ENCODE assay signal across 18 cellular contexts in the genomic region with DNA sequence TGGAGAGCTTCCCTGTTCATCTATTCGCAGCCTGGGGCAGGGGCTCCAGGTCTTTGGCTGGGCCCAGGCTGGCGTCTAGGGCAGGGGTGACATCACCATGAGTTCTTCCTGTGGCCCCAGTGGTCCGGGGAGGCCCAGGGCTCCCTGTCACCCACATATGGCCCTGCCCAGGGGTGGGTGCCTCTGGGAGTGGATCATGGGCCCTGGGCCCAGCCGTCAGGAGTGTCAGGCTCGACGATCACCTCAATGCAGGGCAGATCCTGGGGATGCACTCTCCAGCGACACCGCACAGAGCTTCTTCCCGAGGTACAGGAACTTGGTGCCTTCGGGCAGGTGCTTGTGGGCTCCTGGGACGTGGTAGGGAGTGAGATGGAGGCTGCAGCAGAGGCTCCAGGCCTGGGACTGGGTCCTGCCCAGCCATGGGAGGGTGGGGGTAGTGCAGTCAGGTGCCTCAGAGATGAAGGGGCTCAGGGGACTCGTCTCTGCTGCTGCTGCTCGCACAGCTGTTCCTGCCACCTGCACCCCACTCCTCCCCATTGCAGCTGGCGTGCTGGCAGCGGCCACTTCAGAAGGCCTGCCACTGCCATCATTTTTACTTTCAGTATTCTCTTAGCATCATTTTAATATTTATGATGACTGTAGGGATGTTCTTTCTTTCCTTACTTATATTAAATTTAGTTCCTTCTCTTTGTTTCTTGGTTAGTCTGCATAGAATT.
"Had no signal": no experiment of that assay in that cellular context is flagged by ENCODE, and none has a peak within 500 bp of the region (broad histone marks: within the 10 kb centered on the region; RNA-seq: fewer than 3 reads in every experiment).

No MANE protein-coding gene starts in this region.

- H3K27ac Mint-ChIP-seq: activated CD4-positive, alpha-beta T cell treated with anti-CD3 and anti-CD28 coated beads, Interleukin-2, amount 10 ng/mL, durations not matched to agents 24 days and 14 days; activated CD8-positive, alpha-beta T cell treated with anti-CD3 and anti-CD28 coated beads, Interleukin-2, amount 10 ng/mL, durations not matched to agents 7 days and 5 days; activated naive CD8-positive, alpha-beta T cell; natural killer cell; progenitor cell of endocrine pancreas had no signal

- H3K4me1 Mint-ChIP-seq: activated CD4-positive, alpha-beta T cell treated with anti-CD3 and anti-CD28 coated beads, Interleukin-2, amount 10 ng/mL, durations not matched to agents 24 days and 14 days; natural killer cell had no signal

- H3K9me3 Mint-ChIP-seq: activated CD4-positive, alpha-beta T cell treated with anti-CD3 and anti-CD28 coated beads, Interleukin-2, amount 10 ng/mL, durations not matched to agents 24 days and 14 days had no signal

- ATAC-seq: activated CD8-positive, alpha-beta T cell treated with anti-CD3 and anti-CD28 coated beads, Interleukin-2, amount 10 ng/mL, durations not matched to agents 7 days and 5 days; gastroesophageal sphincter; heart right ventricle; natural killer cell had no signal

- H3K4me3 Mint-ChIP-seq: activated CD4-positive, alpha-beta T cell treated with anti-CD3 and anti-CD28 coated beads, Interleukin-2, amount 10 ng/mL, durations not matched to agents 24 days and 14 days; activated CD8-positive, alpha-beta T cell treated with anti-CD3 and anti-CD28 coated beads, Interleukin-2, amount 10 ng/mL, durations not matched to agents 7 days and 5 days; activated naive CD8-positive, alpha-beta T cell; natural killer cell had no signal

- H3K36me3 Mint-ChIP-seq: activated naive CD8-positive, alpha-beta T cell; natural killer cell had no signal

- H3K27me3 Mint-ChIP-seq: activated CD4-positive, alpha-beta T cell treated with anti-CD3 and anti-CD28 coated beads, Interleukin-2, amount 10 ng/mL, durations not matched to agents 24 days and 14 days; progenitor cell of endocrine pancreas had no signal

- DNase-seq: activated CD4-positive, alpha-beta T cell treated with anti-CD3 and anti-CD28 coated beads, Interleukin-2, amount 10 ng/mL, durations not matched to agents 24 days and 14 days; activated CD8-positive, alpha-beta T cell treated with anti-CD3 and anti-CD28 coated beads, Interleukin-2, amount 10 ng/mL, durations not matched to agents 7 days and 5 days; activated effector memory CD4-positive, alpha-beta T cell treated with anti-CD3 and anti-CD28 coated beads, Interleukin-2, amount 50 U/mL, for 16 hours; activated T-cell treated with anti-CD3 and anti-CD28 coated beads, Interleukin-2, amount 50 U/mL, for 48 hours; dermis blood vessel endothelial cell; effector memory CD4-positive, alpha-beta T cell; heart right ventricle; kidney glomerular epithelial cell; mesendoderm; natural killer cell; nucleus accumbens; stomach; T-helper 1 cell; T1000; trophoblast cell had no signal
